Comparison of ENCODE assay signal across 22 cellular contexts in the genomic region with DNA sequence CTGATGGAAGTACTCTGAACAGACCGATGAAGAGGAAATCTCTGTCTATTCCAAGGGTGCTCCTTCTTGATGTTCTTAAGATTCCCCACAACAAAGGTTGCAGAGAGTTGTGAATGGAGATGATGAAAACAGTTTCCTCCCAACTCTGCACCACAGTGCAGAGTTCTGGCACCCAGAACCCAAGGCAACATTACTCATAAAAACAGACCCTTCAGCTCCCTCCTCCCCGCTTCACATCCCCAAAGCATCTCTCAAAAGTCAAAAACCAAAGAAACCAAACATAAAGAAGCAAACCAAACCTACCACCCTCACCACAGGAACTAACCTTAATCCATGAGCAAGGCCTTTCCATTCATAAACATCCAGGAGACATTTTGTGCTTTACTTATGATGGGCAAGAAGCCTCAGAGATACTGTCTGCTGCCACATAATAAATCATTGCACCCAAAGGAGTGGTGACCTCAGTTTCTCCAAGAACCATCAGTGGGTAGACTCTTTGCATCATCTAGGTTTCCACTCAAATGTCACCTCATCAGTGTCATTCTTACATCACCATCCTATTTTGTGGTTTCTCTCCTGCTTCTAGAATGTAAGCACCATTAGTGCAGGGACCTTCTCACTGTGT. TPM values are rescaled to one million over a fixed set of nuclear protein-coding genes. Genes with fewer than 3 reads are reported as not detected.
"Had no signal": no experiment of that assay in that cellular context is flagged by ENCODE, and none has a peak within 500 bp of the region (broad histone marks: within the 10 kb centered on the region; RNA-seq: fewer than 3 reads in every experiment).

No MANE protein-coding gene starts in this region.

- H3K9me3 Mint-ChIP-seq: immature natural killer cell, memory B cell, mesothelial cell of epicardium, natural killer cell, neural crest cell had no signal

- H3K27ac Mint-ChIP-seq: immature natural killer cell; memory B cell; mesothelial cell of epicardium; natural killer cell; stimulated activated naive B cell treated with anti-CD40 and anti-IgM and Interleukin-4, amounts not matched to agents 10 μg/mL and 1 μg/mL and 100 μg/mL, for 72 hours had no signal

- H3K4me3 ChIP-seq: esophagus squamous epithelium, left ventricle myocardium inferior, lower lobe of right lung, spleen, tibial artery, upper lobe of left lung, uterus had no signal

- H3K4me3 Mint-ChIP-seq: immature natural killer cell; memory B cell; mesothelial cell of epicardium; natural killer cell; neural crest cell; stimulated activated naive B cell treated with anti-CD40 and anti-IgM and Interleukin-4, amounts not matched to agents 10 μg/mL and 1 μg/mL and 100 μg/mL, for 72 hours had no signal

- H3K36me3 Mint-ChIP-seq: immature natural killer cell; memory B cell; mesothelial cell of epicardium; natural killer cell; stimulated activated naive B cell treated with anti-CD40 and anti-IgM and Interleukin-4, amounts not matched to agents 10 μg/mL and 1 μg/mL and 100 μg/mL, for 72 hours had no signal

- DNase-seq: effector memory CD4-positive, alpha-beta T cell; esophagus squamous epithelium; foreskin keratinocyte; immature natural killer cell; kidney; left cardiac atrium; left ventricle myocardium inferior; lower lobe of right lung; natural killer cell; posterior cingulate gyrus; spleen; stimulated activated CD4-positive, alpha-beta T cell treated with anti-CD3 and anti-CD28 coated beads, Interleukin-15, amount 100 ng/mL, for 24 hours; stimulated activated CD4-positive, alpha-beta T cell treated with anti-CD3 and anti-CD28 coated beads, Interleukin-1b, Interleukin-23, amount 100 ng/mL, for 48 hours; stimulated activated CD4-positive, alpha-beta T cell treated with anti-CD3 and anti-CD28 coated beads, Interleukin-4, amount 100 ng/mL, for 24 hours; stimulated activated naive B cell treated with anti-CD40 and anti-IgM and Interleukin-4, amounts not matched to agents 10 μg/mL and 1 μg/mL and 100 μg/mL, for 72 hours; tibial artery; upper lobe of left lung; uterus had no signal

- H3K4me1 Mint-ChIP-seq: immature natural killer cell; memory B cell; mesothelial cell of epicardium; natural killer cell; neural crest cell; stimulated activated naive B cell treated with anti-CD40 and anti-IgM and Interleukin-4, amounts not matched to agents 10 μg/mL and 1 μg/mL and 100 μg/mL, for 72 hours had no signal

- ATAC-seq: foreskin keratinocyte; lower lobe of right lung; natural killer cell; sciatic nerve; stimulated activated naive B cell treated with anti-CD40 and anti-IgM and Interleukin-4, amounts not matched to agents 10 μg/mL and 1 μg/mL and 100 μg/mL, for 72 hours had no signal

RNA-seq across cellular contexts. Expression of a gene that starts 13.2 kb away (rescaled TPM):
- total RNA-seq: natural killer cell had no signal
